Comparison of ENCODE assay signal across 15 cellular contexts in the genomic region with DNA sequence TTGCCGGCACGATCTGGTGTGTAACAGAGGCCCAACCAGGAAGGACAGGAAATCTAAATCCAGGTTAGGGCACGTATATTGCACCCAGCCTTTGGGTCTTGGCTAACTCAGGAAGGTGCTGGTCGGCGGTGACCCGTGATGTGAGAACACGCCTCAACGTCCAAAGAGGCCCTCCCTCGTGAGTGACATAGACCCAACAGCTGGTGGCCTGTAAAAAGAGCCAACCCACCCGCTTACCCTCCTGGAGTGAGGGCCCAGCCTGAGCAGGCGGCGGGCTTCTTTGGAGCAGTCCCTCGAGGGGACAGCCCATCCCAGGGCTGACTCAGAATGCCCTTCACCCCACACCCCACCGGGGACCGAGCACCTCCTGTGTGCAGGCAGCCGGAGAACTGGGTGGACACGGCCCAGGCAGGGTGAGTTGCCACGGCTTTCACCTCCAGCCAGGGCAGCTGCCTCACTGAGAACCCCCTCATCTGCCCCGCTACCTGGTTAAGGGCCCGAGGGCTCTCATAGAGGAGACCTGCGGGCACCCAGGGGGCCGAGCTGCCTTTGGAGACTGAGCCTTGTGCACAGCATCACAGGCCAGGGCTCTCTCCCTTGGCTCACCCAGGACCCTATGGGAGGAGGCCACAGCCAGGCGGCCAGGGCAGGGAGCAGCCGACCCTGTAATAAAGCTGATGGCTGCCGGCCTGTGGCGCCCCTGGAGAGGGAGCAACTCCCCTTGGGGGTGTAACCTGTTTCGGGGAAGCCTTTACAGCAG. TPM values are rescaled to one million over a fixed set of nuclear protein-coding genes. Genes with fewer than 3 reads are reported as not detected.
A peak's percentile ranks its signal among the peaks of the same experiment; 100 is the strongest.
DNase-seq lines count a peak whose midpoint lies in the region; ATAC-seq and TF ChIP-seq lines count a peak whose summit lies in the region.
"Had no signal": no experiment of that assay in that cellular context is flagged by ENCODE, and none has a peak within 500 bp of the region (broad histone marks: within the 10 kb centered on the region; RNA-seq: fewer than 3 reads in every experiment).

No MANE protein-coding gene starts in this region.

- no peak for DNase-seq in H9
- peak; percentile 78 for DNase-seq in RWPE2 (ENCODE audit: low spot score)
- no peak for DNase-seq in progenitor cell of endocrine pancreas (ENCODE audit: low spot score, unreplicated experiment)
- no peak for DNase-seq in DMS153 (lab: John Stamatoyannopoulos, UW)
- no peak for DNase-seq in SHP77 treated with DMSO at 0.1 percent for 48 hours (lab: John Stamatoyannopoulos, UW)
- DNase-seq: activated CD4-positive, alpha-beta T cell treated with anti-CD3 and anti-CD28 coated beads, Interleukin-2, amount 50 U/mL, for 4 hours; DND-41; KG1; mammary epithelial cell; NCI-H2081; NCI-H510A treated with DMSO at 0.1 percent for 48 hours; substantia nigra; T-helper 1 cell had no signal

- H3K27me3 ChIP-seq in H9 (ENCODE audit: insufficient read depth, low read length) (no peaks in the 10 kb centered on the region), RWPE2 (ENCODE audit: insufficient read depth, poor library complexity, severe bottlenecking) (no peaks in the 10 kb centered on the region), layer of hippocampus (ENCODE audit: control insufficient read depth, insufficient read depth, low read length) (no peaks in the 10 kb centered on the region)

- peak overlapping the region; percentile 24 for H3K18ac ChIP-seq in H9 (ENCODE audit: insufficient read length, low read depth, low read length)

- ATAC-seq in RWPE2 (ENCODE audit: low read depth) (no peak), GM18873 (IDR thresholded peaks at IDR 0.05; ENCODE audit: low FRiP score, unreplicated experiment) (no peak)

- H3K9me3 ChIP-seq in H9 (ENCODE audit: control insufficient read depth, low read depth, low read length) = no peaks in the 10 kb centered on the region
- no peaks in the 10 kb centered on the region for H3K9me3 ChIP-seq in RWPE2 (ENCODE audit: severe bottlenecking)

- no peak overlapping the region for H2BK5ac ChIP-seq in H9 (ENCODE audit: insufficient read length, low read length)

- H3K36me3 Mint-ChIP-seq in H9 (ENCODE audit: insufficient read depth in 1 of 3, low read depth in 3 of 3) = no peaks in the 10 kb centered on the region
- peaks cover 3% of the 10 kb centered on the region for H3K36me3 Mint-ChIP-seq in progenitor cell of endocrine pancreas (ENCODE audit: insufficient read depth)

- H2AK5ac ChIP-seq in H9 (ENCODE audit: insufficient read length, low read length) = no peak overlapping the region

- no peak overlapping the region for H4K8ac ChIP-seq in H9 (replicated peaks; ENCODE audit: insufficient read length, low read depth, low read length)

- H3K4me3 ChIP-seq in RWPE2 (ENCODE audit: severe bottlenecking) = no peak overlapping the region

- no peak overlapping the region for H3K27ac ChIP-seq in H9 (ENCODE audit: insufficient read length, low read depth, low read length)
- H3K27ac ChIP-seq in RWPE2 (ENCODE audit: poor library complexity, severe bottlenecking) = no peak overlapping the region
- peak overlapping the region; percentile 46 for H3K27ac ChIP-seq in layer of hippocampus (ENCODE audit: low read depth, low read length)

- H4K5ac ChIP-seq in H9 (ENCODE audit: insufficient read length, low read depth, low read length) = no peak overlapping the region

- no peak overlapping the region; the same call in 1 of the 2 replicates for H3K14ac ChIP-seq in H9 (ENCODE audit: insufficient read depth, low read length)

- TF ChIP-seq CTCF in H9 (conservative IDR thresholded peaks at IDR 0.05) (no peak), RWPE2 (IDR thresholded peaks at IDR 0.05; ENCODE audit: poor library complexity, severe bottlenecking) (no peak), progenitor cell of endocrine pancreas (IDR thresholded peaks at IDR 0.05; ENCODE audit: unreplicated experiment) (no peak)

- H4K20me1 ChIP-seq in H9 (ENCODE audit: control insufficient read depth, insufficient read depth, insufficient read length) = no peaks in the 10 kb centered on the region

- no peak overlapping the region for H2BK120ac ChIP-seq in H9 (ENCODE audit: low read depth, low read length, poor library complexity, severe bottlenecking)

- H2AFZ ChIP-seq in H9 (ENCODE audit: low read length) = no peak overlapping the region

- peaks cover 6% of the 10 kb centered on the region; the same call in 1 of the 2 replicates for H3K4me1 ChIP-seq in H9 (ENCODE audit: insufficient read depth, low read length)
- peaks cover 27% of the 10 kb centered on the region for H3K4me1 ChIP-seq in RWPE2 (ENCODE audit: insufficient read depth, poor library complexity, severe bottlenecking)

- H3K79me2 ChIP-seq in H9 (ENCODE audit: insufficient read depth, low read length) = no peaks in the 10 kb centered on the region

- H3K9ac ChIP-seq in H9 (ENCODE audit: extremely low read depth, insufficient read length, low read length) = no peak overlapping the region

- H3K36me3 ChIP-seq in RWPE2 (ENCODE audit: low read depth) = no peaks in the 10 kb centered on the region

- H3K9me3 Mint-ChIP-seq in H9 (no peaks in the 10 kb centered on the region), progenitor cell of endocrine pancreas (ENCODE audit: low read depth) (no peaks in the 10 kb centered on the region)

- no peak overlapping the region for H3K56ac ChIP-seq in H9 (ENCODE audit: insufficient read length, low read depth, low read length)

- no peak overlapping the region for H2BK15ac ChIP-seq in H9 (ENCODE audit: low read depth, low read length)

- H3K4ac ChIP-seq in H9 (ENCODE audit: low read depth, low read length) = no peak overlapping the region

- no CpG with 5 or more reads among the region's 27 CpGs for WGBS in H9 (ENCODE audit: extremely low coverage, insufficient read length, low lambda C conversion rate)

- no peak overlapping the region for H2BK20ac ChIP-seq in H9 (ENCODE audit: low read depth, low read length, poor library complexity, severe bottlenecking)

- peak overlapping the region in 2 of 3 experiments; percentile 43; a peak in 3 of 7 replicates for H3K27ac Mint-ChIP-seq in H9
- H3K27ac Mint-ChIP-seq in progenitor cell of endocrine pancreas = peak overlapping the region; percentile 60

- no peak overlapping the region for H3K23ac ChIP-seq in H9 (ENCODE audit: insufficient read length, low read depth, low read length)

- H3K4me1 Mint-ChIP-seq in H9 (peaks cover 31 to 40% of the 10 kb centered on the region in 2 experiments), progenitor cell of endocrine pancreas (ENCODE audit: low read depth) (peaks cover 41% of the 10 kb centered on the region)

- H3T11ph ChIP-seq in H9 (ENCODE audit: low read length) = no peak overlapping the region

- H3K23me2 ChIP-seq in H9 (ENCODE audit: insufficient read length, low read depth, low read length, poor library complexity, severe bottlenecking) = no peaks in the 10 kb centered on the region

- no peak overlapping the region for H3K4me2 ChIP-seq in H9 (ENCODE audit: insufficient read depth, insufficient read length, low read length)

- H3K79me1 ChIP-seq in H9 (ENCODE audit: insufficient read depth, low read depth, low read length, poor library complexity, severe bottlenecking) = no peaks in the 10 kb centered on the region

- H3K27me3 Mint-ChIP-seq in H9 (ENCODE audit: low read depth) (no peaks in the 10 kb centered on the region), progenitor cell of endocrine pancreas (no peaks in the 10 kb centered on the region)

- H4K91ac ChIP-seq in H9 (ENCODE audit: insufficient read length, low read depth, low read length) = no peak overlapping the region

- H2BK12ac ChIP-seq in H9 (ENCODE audit: insufficient read length, low read depth, low read length) = no peak overlapping the region

- H3K4me3 Mint-ChIP-seq in H9 (no peak overlapping the region), progenitor cell of endocrine pancreas (ENCODE audit: low read depth) (no peak overlapping the region)

RNA-seq across cellular contexts. Expression of a gene that starts 41.8 kb away (rescaled TPM):
- 40.7 and 42.8 TPM in 2 replicates for total RNA-seq in H9 (2021)
- 69.3 and 70.0 TPM in 2 replicates for total RNA-seq in progenitor cell of endocrine pancreas

RNA-seq across cellular contexts. Expression of a gene that starts 59.3 kb away (rescaled TPM):
- 57.7 and 62.5 TPM in 2 replicates for total RNA-seq in H9 (2021)
- 149 and 164 TPM in 2 replicates for total RNA-seq in progenitor cell of endocrine pancreas
